ENCODE assay signal across 15 cellular contexts in genomic region chr7:157335256-157335655, GRCh38. TPM values are rescaled to one million over a fixed set of nuclear protein-coding genes. Genes with fewer than 3 reads are reported as not detected.
DNase-seq lines count a peak whose midpoint lies in the region; ATAC-seq, FAIRE-seq and TF ChIP-seq lines count a peak whose summit lies in the region.
"Had no signal": no experiment of that assay in that cellular context is flagged by ENCODE, and none has a peak within 500 bp of the region (broad histone marks: within the 10 kb centered on the region; RNA-seq: fewer than 3 reads in every experiment).

No MANE protein-coding gene starts in this region.

- no peaks in the 10 kb centered on the region for H4K20me1 ChIP-seq in GM12878 (ENCODE audit: control insufficient read depth, insufficient read depth)

- H3K27me3 ChIP-seq in GM12878 (replicated peaks in 1 of 2; ENCODE audit: control insufficient read depth in 2 of 2, insufficient read depth in 2 of 2, low read length in 1 of 2), result no peaks in the 10 kb centered on the region; a peak in 1 of 4 replicates
- no peaks in the 10 kb centered on the region for H3K27me3 ChIP-seq in ovary
- H3K27me3 ChIP-seq: uterus had no signal

- H3K4me1 ChIP-seq in GM12878 (ENCODE audit: control insufficient read depth, insufficient read depth, low read length) (peaks cover 19% of the 10 kb centered on the region), ovary (ENCODE audit: insufficient read depth) (peaks cover 15% of the 10 kb centered on the region)
- H3K4me1 ChIP-seq: uterus had no signal

- DNase-seq in activated CD4-positive, alpha-beta T cell treated with anti-CD3 and anti-CD28 coated beads, Interleukin-2, amount 10 ng/mL, durations not matched to agents 7 days and 5 days, result no peak
- DNase-seq in activated CD4-positive, alpha-beta T cell treated with anti-CD3 and anti-CD28 coated beads for 1 hour, result no peak
- DNase-seq in GM12878 (ENCODE audit: low read depth, low spot score), result no peak
- no peak for DNase-seq in ovary
- DNase-seq in HEK293T (ENCODE audit: extremely low spot score), result no peak
- DNase-seq: DMS153, NCI-H1694 treated with DMSO at 0.1 percent for 48 hours, NCI-H526, uterus had no signal

- TF ChIP-seq POLR2A in GM12878 (IDR thresholded peaks at IDR 0.05; ENCODE audit: low read depth, low read length), result no peak
- TF ChIP-seq POLR2A in ovary (IDR thresholded peaks at IDR 0.05), result no peak

- BruUV-seq in GM12878 (replicated peaks; lab: Mats Ljungman, UMichigan), result no TSS peak

- WGBS in GM12878 (ENCODE audit: insufficient coverage, insufficient replicate concordance, low lambda C conversion rate, missing lambda C conversion rate), result 78% methylated on average over 5 of the region's 5 CpGs
- WGBS in ovary, 3 donors, result 69 to 76% (median 72%) methylated on average over 5 of the region's 5 CpGs

- POLR2A ChIA-PET in activated CD4-positive, alpha-beta T cell treated with anti-CD3 and anti-CD28 coated beads, Interleukin-2, amount 10 ng/mL, durations not matched to agents 7 days and 5 days (lab: Charles Lee), result no interaction called here
- POLR2A ChIA-PET in GM12878 (lab: Charles Lee) (interaction anchor here (0.6 to 0.7 kb wide), 2 partner anchors 50 to 74 kb away, joined by 3 read pairs; no protein-coding TSS in a partner anchor), HEK293T (lab: Yijun Ruan, JAX) (no interaction called here)

- TF ChIP-seq CTCF in GM12878 (IDR thresholded peaks at IDR 0.05 in 2 of 3, conservative IDR thresholded peaks at IDR 0.05 in 1 of 3; ENCODE audit: control insufficient read depth in 2 of 3, extremely low read depth in 1 of 3, insufficient read depth in 1 of 3, low read depth in 3 of 3, low read length in 3 of 3), result no peak
- no peak for TF ChIP-seq CTCF in nephron (IDR thresholded peaks at IDR 0.05; ENCODE audit: unreplicated experiment in 3 of 3)
- no peak for TF ChIP-seq CTCF in ovary (IDR thresholded peaks at IDR 0.05)

- peak overlapping the region; percentile 52; the same call in 1 of the 2 replicates for H3K4me2 ChIP-seq in GM12878 (ENCODE audit: control insufficient read depth, insufficient read depth)

- H3K27me3 Mint-ChIP-seq in activated CD4-positive, alpha-beta T cell treated with anti-CD3 and anti-CD28 coated beads, Interleukin-2, amount 10 ng/mL, durations not matched to agents 7 days and 5 days, result peaks cover 14% of the 10 kb centered on the region
- H3K27me3 Mint-ChIP-seq in IgD-negative memory B cell (peaks cover 6% of the 10 kb centered on the region), nephron (ENCODE audit: low read depth) (peaks cover 21% of the 10 kb centered on the region)

- H3K4me1 Mint-ChIP-seq in activated CD4-positive, alpha-beta T cell treated with anti-CD3 and anti-CD28 coated beads, Interleukin-2, amount 10 ng/mL, durations not matched to agents 7 days and 5 days, result peaks cover 30% of the 10 kb centered on the region
- H3K4me1 Mint-ChIP-seq in IgD-negative memory B cell (peaks cover 32 to 38% (median 36%) of the 10 kb centered on the region in 3 donors), nephron (peaks cover 21% of the 10 kb centered on the region)

- H3K79me2 ChIP-seq in GM12878 (ENCODE audit: control insufficient read depth, insufficient read depth, low read length), result peaks cover 31% of the 10 kb centered on the region

- H3K27ac ChIP-seq in GM12878 (ENCODE audit: control insufficient read depth, insufficient read depth) (no peak overlapping the region), ovary (no peak overlapping the region)
- H3K27ac ChIP-seq: KMS-11 had no signal

- CTCF ChIA-PET in activated CD4-positive, alpha-beta T cell treated with anti-CD3 and anti-CD28 coated beads, Interleukin-2, amount 10 ng/mL, durations not matched to agents 7 days and 5 days (lab: Charles Lee), result interaction anchor here (0.8 to 4.8 kb wide), 3 partner anchors 13 to 20 kb away, joined by 3 to 21 read pairs (median 5); no protein-coding TSS in a partner anchor
- CTCF ChIA-PET in GM12878 (lab: Yijun Ruan, JAX), result interaction anchor here (0.8 to 1.9 kb wide), 4 partner anchors 11 to 85 kb away, joined by 3 to 5 read pairs (median 4); no protein-coding TSS in a partner anchor
- CTCF ChIA-PET in HEK293T (lab: Yijun Ruan, JAX), result interaction anchor here (1.4 kb wide), 1 partner anchor 51 kb away, joined by 5 read pairs; no protein-coding TSS in a partner anchor

- H3K4me3 ChIP-seq in GM12878 (no peak overlapping the region), ovary (no peak overlapping the region)

- FAIRE-seq in GM12878 (lab: Jason Lieb, UNC), result no peak

- intact Hi-C loops in GM12878 (cut with micrococcal nuclease; ENCODE audit: unreplicated experiment), result loop anchor here (5.0 kb wide), 1 partner anchor 198 kb away; the partner anchor contains the start of gene UBE3C
- intact Hi-C loops in ovary (cut with DNase I), result no loop called here

- H3K36me3 Mint-ChIP-seq in activated CD4-positive, alpha-beta T cell treated with anti-CD3 and anti-CD28 coated beads, Interleukin-2, amount 10 ng/mL, durations not matched to agents 7 days and 5 days (ENCODE audit: low read depth), result peaks cover 14% of the 10 kb centered on the region
- no peaks in the 10 kb centered on the region for H3K36me3 Mint-ChIP-seq in IgD-negative memory B cell
- peaks cover 9% of the 10 kb centered on the region for H3K36me3 Mint-ChIP-seq in nephron (ENCODE audit: low read depth)

- H3K9me3 Mint-ChIP-seq in activated CD4-positive, alpha-beta T cell treated with anti-CD3 and anti-CD28 coated beads, Interleukin-2, amount 10 ng/mL, durations not matched to agents 7 days and 5 days, result no peaks in the 10 kb centered on the region
- H3K9me3 Mint-ChIP-seq in IgD-negative memory B cell (no peaks in the 10 kb centered on the region), nephron (peaks cover 2% of the 10 kb centered on the region)

- RAD21 ChIA-PET in GM12878 (lab: Charles Lee; ENCODE audit: unreplicated experiment), result no interaction called here

- no peak for ATAC-seq in GM12878
- no peak for ATAC-seq in HG02884 (IDR thresholded peaks at IDR 0.05; ENCODE audit: unreplicated experiment)
- ATAC-seq: esophagus mucosa, psoas muscle had no signal

- no peak overlapping the region for H3K27ac Mint-ChIP-seq in activated CD4-positive, alpha-beta T cell treated with anti-CD3 and anti-CD28 coated beads, Interleukin-2, amount 10 ng/mL, durations not matched to agents 7 days and 5 days
- H3K27ac Mint-ChIP-seq in IgD-negative memory B cell, result peak overlapping the region in 2 of 3 donors; percentile 59 to 96
- peak overlapping the region in 1 of 3 experiments; percentile 17 for H3K27ac Mint-ChIP-seq in nephron

- TF ChIP-seq EP300 in GM12878 (IDR thresholded peaks at IDR 0.05; ENCODE audit: borderline replicate concordance in 1 of 2, control insufficient read depth in 1 of 2, low read depth in 2 of 2, low read length in 2 of 2) (no peak), ovary (IDR thresholded peaks at IDR 0.05) (no peak)

- peak overlapping the region; percentile 88 for H3K4me3 Mint-ChIP-seq in activated CD4-positive, alpha-beta T cell treated with anti-CD3 and anti-CD28 coated beads, Interleukin-2, amount 10 ng/mL, durations not matched to agents 7 days and 5 days
- peak overlapping the region; percentile 94 to 99 (median 98) for H3K4me3 Mint-ChIP-seq in IgD-negative memory B cell
- peak overlapping the region; percentile 96 to 98 (median 97) for H3K4me3 Mint-ChIP-seq in nephron

- TF ChIP-seq RAD21 in GM12878 (IDR thresholded peaks at IDR 0.05; ENCODE audit: insufficient read depth, low read depth, low read length), result no peak

- H3K36me3 ChIP-seq in GM12878 (ENCODE audit: control insufficient read depth in 2 of 2, insufficient read depth in 2 of 2, low read length in 1 of 2) (no peaks in the 10 kb centered on the region), ovary (no peaks in the 10 kb centered on the region)
- H3K36me3 ChIP-seq: uterus had no signal

- no peak overlapping the region for H3K9ac ChIP-seq in GM12878 (ENCODE audit: control insufficient read depth, insufficient read depth, low read length)

- in situ Hi-C loops in GM12878 (cut with MboI), result no loop called here

- H3K9me3 ChIP-seq in GM12878 (replicated peaks; ENCODE audit: control insufficient read depth, insufficient read depth, low read length) (no peaks in the 10 kb centered on the region), ovary (no peaks in the 10 kb centered on the region)
- H3K9me3 ChIP-seq: psoas muscle, uterus had no signal

- SMC1A ChIA-PET in GM12878 (lab: Charles Lee; ENCODE audit: uncharacterized antibody, unreplicated experiment), result interaction anchor here (0.9 to 1.2 kb wide), 2 partner anchors 12 to 14 kb away, joined by 3 read pairs; no protein-coding TSS in a partner anchor

- H2AFZ ChIP-seq in GM12878 (ENCODE audit: control insufficient read depth, low read depth, low read length), result no peak overlapping the region

TF ChIP-seq in GM12878, 131 proteins besides CTCF, POLR2A, EP300 and RAD21 (continues in another document):
- TF ChIP-seq MYC (IDR thresholded peaks at IDR 0.05; ENCODE audit: insufficient read depth, insufficient read length, insufficient replicate concordance, low read length, severe bottlenecking) (no peak), ZSCAN29 (IDR thresholded peaks at IDR 0.05) (no peak)

TF ChIP-seq in HEK293T, 16 proteins besides CTCF, POLR2A, EP300 and RAD21 (continues in another document):
- no peak for TF ChIP-seq CTBP1 (IDR thresholded peaks at IDR 0.05; ENCODE audit: borderline replicate concordance)
- no peak for TF ChIP-seq L3MBTL2 (conservative IDR thresholded peaks at IDR 0.05)
- no peak for TF ChIP-seq TARDBP (IDR thresholded peaks at IDR 0.05)
- TF ChIP-seq ZNF384 (IDR thresholded peaks at IDR 0.05), result no peak

RNA-seq across cellular contexts. Expression of gene DNAJB6, which starts 1.5 kb away (rescaled TPM):
- 10 to 100 TPM; 67.8 to 68.9 TPM for total RNA-seq in activated CD4-positive, alpha-beta T cell treated with anti-CD3 and anti-CD28 coated beads, Interleukin-2, amount 10 ng/mL, durations not matched to agents 7 days and 5 days
- polyA plus RNA-seq in IgD-negative memory B cell (106 TPM), GM12878 (2011; rRNA removed) (56.7 and 60.3 TPM in 2 replicates), GM12878 (2014; fragmentation: Illumina TruSeq; extraction: Trizol) (66.0 and 66.9 TPM in 2 replicates), GM12878 (2014; fragmentation: Nextera tagmentation; extraction: Ambion mirVana) (10 to 100 TPM; 38.1 to 38.2 TPM), GM12878 (2014; rRNA removed) (46.7 and 48.4 TPM in 2 replicates), GM12878 (2016; fragmentation: Nextera tagmentation; extraction: Ambion mirVana) (100 to 1,000 TPM; 107 to 117 TPM), ovary (100 to 1,000 TPM; 106 to 154 TPM)
- 97.5 and 113 TPM in 2 replicates for total RNA-seq in GM12878 (2013; cell fraction: nucleolus; rRNA removed)
- total RNA-seq in GM12878 (2014; rRNA removed) (34.5 and 42.0 TPM in 2 replicates), GM12878 (2014; rRNA removed; fragmentation: Illumina TruSeq; extraction: Trizol) (51.7 and 53.6 TPM in 2 replicates), GM12878 (2021) (49.0 and 52.5 TPM in 2 replicates), ovary (100 to 1,000 TPM in 2 of 7 donors, 10 to 100 TPM in 5; 79.0 to 106 (median 86.7) TPM)
- 27.3 TPM for polyA plus RNA-seq in GM12878 (2011; ENCODE audit: low read depth)
- 20.9 and 21.0 TPM in 2 replicates for polyA plus RNA-seq in GM12878 (2011; cell fraction: cytosol; rRNA removed)
- 43.3 and 59.8 TPM in 2 replicates for polyA plus RNA-seq in GM12878 (2011; cell fraction: nucleus; rRNA removed)
- 40.9 and 45.0 TPM in 2 replicates for polyA plus RNA-seq in GM12878 (2012)
- polyA minus RNA-seq in GM12878 (2011; rRNA and poly(A)+ RNA removed), result 19.4 and 24.1 TPM in 2 replicates
- polyA minus RNA-seq in GM12878 (2011; cell fraction: cytosol; rRNA and poly(A)+ RNA removed), result 13.8 and 14.2 TPM in 2 replicates
- polyA minus RNA-seq in GM12878 (2011; cell fraction: nucleus; rRNA and poly(A)+ RNA removed), result 18.9 and 38.2 TPM in 2 replicates
